9 cellular contexts compared by ENCODE assay signal in the genomic region with DNA sequence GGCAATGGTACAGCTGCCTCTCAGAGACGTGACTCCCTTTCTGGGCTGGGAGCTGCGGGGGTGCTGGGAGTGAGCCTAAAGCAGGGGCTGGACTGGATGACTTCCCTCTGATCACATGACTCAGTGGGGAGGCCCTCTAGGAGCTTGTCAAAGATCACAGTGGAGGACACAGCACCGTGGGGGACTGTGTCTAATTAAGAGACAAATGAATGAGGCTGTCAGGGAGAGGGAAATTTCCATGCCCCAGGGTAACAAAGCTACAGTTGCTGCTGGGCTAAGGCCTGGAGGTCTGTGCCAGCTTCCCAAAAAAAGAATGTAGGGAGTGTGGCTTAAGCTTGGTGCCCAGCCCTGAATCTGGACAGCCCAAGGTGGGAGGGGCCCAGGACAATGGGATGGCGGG.
DNase-seq lines count a peak whose midpoint lies in the region; ATAC-seq and TF ChIP-seq lines count a peak whose summit lies in the region.
"Had no signal": no experiment of that assay in that cellular context is flagged by ENCODE, and none has a peak within 500 bp of the region (broad histone marks: within the 10 kb centered on the region; RNA-seq: fewer than 3 reads in every experiment).

No MANE protein-coding gene starts in this region.

- 53% methylated on average over 4 of the region's 4 CpGs for WGBS in SK-N-SH (ENCODE audit: low lambda C conversion rate)

- peak; percentile 26 for DNase-seq in SK-N-SH
- peak; percentile 50 for DNase-seq in cerebellar cortex (ENCODE audit: low spot score)
- DNase-seq in left lobe of liver (ENCODE audit: low spot score), result no peak
- DNase-seq in vagina (ENCODE audit: extremely low spot score in 2 of 2), result no peak
- DNase-seq in osteoblast (ENCODE audit: insufficient read length, low spot score, missing footprints), result no peak
- no peak for DNase-seq in activated effector memory CD4-positive, alpha-beta T cell treated with Interleukin-2 at 50 U/mL for 16 hours
- no peak for DNase-seq in activated CD4-positive, alpha-beta T cell treated with anti-CD3 and anti-CD28 coated beads for 48 hours

- H3K27ac ChIP-seq in SK-N-SH (ENCODE audit: low read depth in 2 of 2, low read length in 1 of 2) (no peak overlapping the region), vagina (peak overlapping the region; percentile 47), osteoblast (ENCODE audit: low read depth, low read length) (no peak overlapping the region)

- H3K4me1 ChIP-seq in SK-N-SH (ENCODE audit: control insufficient read depth in 1 of 2, insufficient read depth in 2 of 2, low read depth in 1 of 2, low read length in 1 of 2) (peaks cover 12 to 15% of the 10 kb centered on the region in 2 experiments; a peak in 2 of 4 replicates), vagina (peaks cover 30% of the 10 kb centered on the region), osteoblast (ENCODE audit: insufficient read depth, low read length) (no peaks in the 10 kb centered on the region)
- H3K4me1 ChIP-seq: HAP-1 had no signal

- H3K9me3 ChIP-seq in SK-N-SH (no peaks in the 10 kb centered on the region), vagina (no peaks in the 10 kb centered on the region), osteoblast (ENCODE audit: low read depth, low read length) (no peaks in the 10 kb centered on the region)
- H3K9me3 ChIP-seq: HAP-1 had no signal

- no peak for TF ChIP-seq RAD21 in SK-N-SH (IDR thresholded peaks at IDR 0.05; ENCODE audit: low read length)

- H3K4me2 ChIP-seq in SK-N-SH (no peak overlapping the region), osteoblast (ENCODE audit: insufficient read depth, low read length) (no peak overlapping the region)

- no peaks in the 10 kb centered on the region for H4K20me1 ChIP-seq in SK-N-SH (ENCODE audit: insufficient read depth)
- no peaks in the 10 kb centered on the region for H4K20me1 ChIP-seq in osteoblast (ENCODE audit: insufficient read depth, low read length)

- no peak for TF ChIP-seq CTCF in SK-N-SH (IDR thresholded peaks at IDR 0.05)
- no peak for TF ChIP-seq CTCF in vagina (IDR thresholded peaks at IDR 0.05)
- TF ChIP-seq CTCF in osteoblast (IDR thresholded peaks at IDR 0.05; ENCODE audit: extremely low read depth, low read depth, low read length), result no peak

- H3F3A ChIP-seq in SK-N-SH (replicated peaks; ENCODE audit: insufficient read depth), result no peaks in the 10 kb centered on the region

- H3K27me3 ChIP-seq in SK-N-SH (ENCODE audit: insufficient read depth) (no peaks in the 10 kb centered on the region; the same call in 1 of the 2 replicates), vagina (no peaks in the 10 kb centered on the region), osteoblast (ENCODE audit: insufficient read depth, low read length) (no peaks in the 10 kb centered on the region)

- TF ChIP-seq POLR2A in vagina (IDR thresholded peaks at IDR 0.05), result no peak

- H3K79me2 ChIP-seq in SK-N-SH (ENCODE audit: insufficient read depth), result no peaks in the 10 kb centered on the region
- no peaks in the 10 kb centered on the region for H3K79me2 ChIP-seq in osteoblast (ENCODE audit: insufficient read depth, low read length)

- CTCF ChIA-PET in SK-N-SH (lab: Yijun Ruan, JAX), result interaction anchor here (1.2 to 1.5 kb wide), 4 partner anchors 10 to 168 kb away, joined by 3 to 4 read pairs (median 4); no protein-coding TSS in a partner anchor

- H3K4me3 ChIP-seq in SK-N-SH (ENCODE audit: low read depth in 2 of 2, low read length in 1 of 2), result no peak overlapping the region
- no peak overlapping the region for H3K4me3 ChIP-seq in vagina
- no peak overlapping the region for H3K4me3 ChIP-seq in osteoblast (ENCODE audit: insufficient read depth, low read length)
- H3K4me3 ChIP-seq: HAP-1 had no signal

- H3K9me2 ChIP-seq in SK-N-SH, result no peaks in the 10 kb centered on the region

- POLR2A ChIA-PET in SK-N-SH (lab: Yijun Ruan, JAX), result no interaction called here

- TF ChIP-seq EP300 in SK-N-SH (IDR thresholded peaks at IDR 0.05; ENCODE audit: borderline replicate concordance in 1 of 2, low read depth in 1 of 2, low read length in 1 of 2), result no peak

- H2AFZ ChIP-seq in SK-N-SH (ENCODE audit: low read depth) (no peak overlapping the region), osteoblast (ENCODE audit: low read length) (no peak overlapping the region)

- no peak overlapping the region for H3K9ac ChIP-seq in SK-N-SH

- intact Hi-C loops in vagina (cut with DNase I), result no loop called here

- ATAC-seq in SK-N-SH treated with all-trans-retinoic acid at 6 μM for 48 hours (no peak; the same call in 1 of the 3 replicates), left lobe of liver (peak; percentile 29)

- H3K36me3 ChIP-seq in SK-N-SH (replicated peaks in 1 of 2; ENCODE audit: control insufficient read depth in 1 of 2, insufficient read depth in 2 of 2, low read length in 1 of 2), result no peaks in the 10 kb centered on the region
- H3K36me3 ChIP-seq in vagina, result no peaks in the 10 kb centered on the region
- no peaks in the 10 kb centered on the region for H3K36me3 ChIP-seq in osteoblast (ENCODE audit: insufficient read depth, low read length)
- H3K36me3 ChIP-seq: HAP-1 had no signal

TF ChIP-seq in SK-N-SH, 30 proteins besides CTCF, POLR2A, EP300 and RAD21:
- TF ChIP-seq, protein P1, sequence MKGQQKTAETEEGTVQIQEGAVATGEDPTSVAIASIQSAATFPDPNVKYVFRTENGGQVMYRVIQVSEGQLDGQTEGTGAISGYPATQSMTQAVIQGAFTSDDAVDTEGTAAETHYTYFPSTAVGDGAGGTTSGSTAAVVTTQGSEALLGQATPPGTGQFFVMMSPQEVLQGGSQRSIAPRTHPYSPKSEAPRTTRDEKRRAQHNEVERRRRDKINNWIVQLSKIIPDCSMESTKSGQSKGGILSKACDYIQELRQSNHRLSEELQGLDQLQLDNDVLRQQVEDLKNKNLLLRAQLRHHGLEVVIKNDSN (IDR thresholded peaks at IDR 0.05; ENCODE audit: borderline replicate concordance, low read depth), result peak; percentile 21; the same call in 1 of the 2 replicates
- TF ChIP-seq, protein P2, sequence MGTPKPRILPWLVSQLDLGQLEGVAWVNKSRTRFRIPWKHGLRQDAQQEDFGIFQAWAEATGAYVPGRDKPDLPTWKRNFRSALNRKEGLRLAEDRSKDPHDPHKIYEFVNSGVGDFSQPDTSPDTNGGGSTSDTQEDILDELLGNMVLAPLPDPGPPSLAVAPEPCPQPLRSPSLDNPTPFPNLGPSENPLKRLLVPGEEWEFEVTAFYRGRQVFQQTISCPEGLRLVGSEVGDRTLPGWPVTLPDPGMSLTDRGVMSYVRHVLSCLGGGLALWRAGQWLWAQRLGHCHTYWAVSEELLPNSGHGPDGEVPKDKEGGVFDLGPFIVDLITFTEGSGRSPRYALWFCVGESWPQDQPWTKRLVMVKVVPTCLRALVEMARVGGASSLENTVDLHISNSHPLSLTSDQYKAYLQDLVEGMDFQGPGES (IDR thresholded peaks at IDR 0.05; ENCODE audit: low read depth, low read length), result no peak
TF ChIP-seq in SK-N-SH: peak in this region for 1.

TF ChIP-seq in SK-N-SH treated with all-trans-retinoic acid at 6 μM for 48 hours, 23 proteins besides CTCF, POLR2A, EP300 and RAD21 (continues in another document):
- TF ChIP-seq ZNF8 (CRISPR knock-in tag; IDR thresholded peaks at IDR 0.05) (no peak), ZNF565 (CRISPR knock-in tag; conservative IDR thresholded peaks at IDR 0.05; ENCODE audit: low read depth) (no peak), PPARA (CRISPR knock-in tag; IDR thresholded peaks at IDR 0.05; ENCODE audit: borderline replicate concordance) (no peak), ESRRG (CRISPR knock-in tag; IDR thresholded peaks at IDR 0.05) (no peak), ZFP3 (CRISPR knock-in tag; IDR thresholded peaks at IDR 0.05) (no peak), ZFP30 (CRISPR knock-in tag; IDR thresholded peaks at IDR 0.05) (no peak), SNAI2 (CRISPR knock-in tag; IDR thresholded peaks at IDR 0.05) (no peak)
- TF ChIP-seq, protein P3, sequence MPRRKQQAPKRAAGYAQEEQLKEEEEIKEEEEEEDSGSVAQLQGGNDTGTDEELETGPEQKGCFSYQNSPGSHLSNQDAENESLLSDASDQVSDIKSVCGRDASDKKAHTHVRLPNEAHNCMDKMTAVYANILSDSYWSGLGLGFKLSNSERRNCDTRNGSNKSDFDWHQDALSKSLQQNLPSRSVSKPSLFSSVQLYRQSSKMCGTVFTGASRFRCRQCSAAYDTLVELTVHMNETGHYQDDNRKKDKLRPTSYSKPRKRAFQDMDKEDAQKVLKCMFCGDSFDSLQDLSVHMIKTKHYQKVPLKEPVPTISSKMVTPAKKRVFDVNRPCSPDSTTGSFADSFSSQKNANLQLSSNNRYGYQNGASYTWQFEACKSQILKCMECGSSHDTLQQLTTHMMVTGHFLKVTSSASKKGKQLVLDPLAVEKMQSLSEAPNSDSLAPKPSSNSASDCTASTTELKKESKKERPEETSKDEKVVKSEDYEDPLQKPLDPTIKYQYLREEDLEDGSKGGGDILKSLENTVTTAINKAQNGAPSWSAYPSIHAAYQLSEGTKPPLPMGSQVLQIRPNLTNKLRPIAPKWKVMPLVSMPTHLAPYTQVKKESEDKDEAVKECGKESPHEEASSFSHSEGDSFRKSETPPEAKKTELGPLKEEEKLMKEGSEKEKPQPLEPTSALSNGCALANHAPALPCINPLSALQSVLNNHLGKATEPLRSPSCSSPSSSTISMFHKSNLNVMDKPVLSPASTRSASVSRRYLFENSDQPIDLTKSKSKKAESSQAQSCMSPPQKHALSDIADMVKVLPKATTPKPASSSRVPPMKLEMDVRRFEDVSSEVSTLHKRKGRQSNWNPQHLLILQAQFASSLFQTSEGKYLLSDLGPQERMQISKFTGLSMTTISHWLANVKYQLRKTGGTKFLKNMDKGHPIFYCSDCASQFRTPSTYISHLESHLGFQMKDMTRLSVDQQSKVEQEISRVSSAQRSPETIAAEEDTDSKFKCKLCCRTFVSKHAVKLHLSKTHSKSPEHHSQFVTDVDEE (CRISPR knock-in tag; IDR thresholded peaks at IDR 0.05), result no peak
- TF ChIP-seq, protein P4, sequence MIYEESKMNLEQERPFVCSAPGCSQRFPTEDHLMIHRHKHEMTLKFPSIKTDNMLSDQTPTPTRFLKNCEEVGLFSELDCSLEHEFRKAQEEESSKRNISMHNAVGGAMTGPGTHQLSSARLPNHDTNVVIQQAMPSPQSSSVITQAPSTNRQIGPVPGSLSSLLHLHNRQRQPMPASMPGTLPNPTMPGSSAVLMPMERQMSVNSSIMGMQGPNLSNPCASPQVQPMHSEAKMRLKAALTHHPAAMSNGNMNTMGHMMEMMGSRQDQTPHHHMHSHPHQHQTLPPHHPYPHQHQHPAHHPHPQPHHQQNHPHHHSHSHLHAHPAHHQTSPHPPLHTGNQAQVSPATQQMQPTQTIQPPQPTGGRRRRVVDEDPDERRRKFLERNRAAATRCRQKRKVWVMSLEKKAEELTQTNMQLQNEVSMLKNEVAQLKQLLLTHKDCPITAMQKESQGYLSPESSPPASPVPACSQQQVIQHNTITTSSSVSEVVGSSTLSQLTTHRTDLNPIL (CRISPR knock-in tag; IDR thresholded peaks at IDR 0.05; ENCODE audit: low read depth), result no peak

Comparison
In these comparisons a context has a peak if more than half of its experiments do, and no peak if none do; other contexts are left out.
1. DNase-seq: peak in SK-N-SH (single experiment) and cerebellar cortex (single experiment); none in left lobe of liver (single experiment), vagina (0 of 2), osteoblast (single experiment), activated effector memory CD4-positive, alpha-beta T cell treated with Interleukin-2 at 50 U/mL for 16 hours (single experiment) and activated CD4-positive, alpha-beta T cell treated with anti-CD3 and anti-CD28 coated beads for 48 hours (single experiment).